In the genomic region with DNA sequence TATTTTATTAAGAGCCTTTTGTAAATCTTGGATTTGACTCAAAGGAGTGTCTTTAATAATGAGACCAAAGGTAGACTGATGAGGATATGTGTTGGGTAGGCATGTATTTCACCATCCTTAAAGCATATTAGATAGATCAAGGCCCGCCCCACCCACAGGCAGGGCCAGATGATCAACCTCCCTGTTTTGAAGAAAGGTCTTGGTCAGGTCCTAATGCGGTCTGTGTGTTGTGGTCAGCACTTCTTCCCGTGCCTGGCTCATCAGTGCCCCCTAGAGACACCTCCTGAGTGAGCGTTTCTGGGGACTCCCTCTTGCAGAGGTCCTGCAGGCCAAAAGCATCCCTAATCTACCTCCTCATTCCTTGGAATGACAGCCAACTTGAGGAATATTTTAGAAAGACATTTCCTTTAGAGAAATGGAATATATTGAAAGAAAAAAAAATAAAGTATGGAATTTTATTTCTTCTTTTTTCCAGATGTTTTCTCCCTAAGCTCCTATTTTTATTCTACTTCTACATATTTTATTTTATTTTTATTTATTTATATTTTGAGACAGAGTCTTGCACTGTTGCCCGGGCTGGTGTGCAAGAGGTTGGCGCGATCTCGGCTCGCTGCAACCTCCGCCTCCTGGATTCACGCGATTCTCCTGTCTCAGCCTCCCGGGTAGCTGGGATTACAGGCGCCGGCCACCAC, we compare ENCODE assay signal across 9 cellular contexts. TPM values are rescaled to one million over a fixed set of nuclear protein-coding genes. Genes with fewer than 3 reads are reported as not detected.
DNase-seq lines count a peak whose midpoint lies in the region; ATAC-seq and TF ChIP-seq lines count a peak whose summit lies in the region.
"Had no signal": no experiment of that assay in that cellular context is flagged by ENCODE, and none has a peak within 500 bp of the region (broad histone marks: within the 10 kb centered on the region; RNA-seq: fewer than 3 reads in every experiment).

No MANE protein-coding gene starts in this region.

- no peaks in the 10 kb centered on the region for H3K27me3 ChIP-seq in HCT116 (ENCODE audit: insufficient read depth, low read length)
- no peaks in the 10 kb centered on the region for H3K27me3 ChIP-seq in SJSA1 (replicated peaks)

- no peaks in the 10 kb centered on the region for H4K20me1 ChIP-seq in HCT116 (ENCODE audit: insufficient read depth)

- no peaks in the 10 kb centered on the region for H3K36me3 ChIP-seq in HCT116 (ENCODE audit: control insufficient read depth in 1 of 2, insufficient read depth in 2 of 2, low read length in 2 of 2)
- H3K36me3 ChIP-seq in SJSA1: no peaks in the 10 kb centered on the region

- H3K4me1 ChIP-seq in HCT116 (ENCODE audit: control insufficient read depth in 1 of 2, insufficient read depth in 2 of 2, low read length in 2 of 2) (peaks cover 0 to 6% of the 10 kb centered on the region in 2 experiments; a peak in 3 of 4 replicates), SJSA1 (replicated peaks) (peaks cover 4% of the 10 kb centered on the region; the same call in 1 of the 2 replicates)

- TF ChIP-seq POLR2A in HCT116 (IDR thresholded peaks at IDR 0.05; ENCODE audit: borderline replicate concordance, extremely low read depth, insufficient read depth, insufficient read length): no peak

- H3K9ac ChIP-seq in HCT116 (ENCODE audit: low read length): no peak overlapping the region

- H2AFZ ChIP-seq in HCT116 (ENCODE audit: low read depth, low read length, poor library complexity, severe bottlenecking): peak overlapping the region; percentile 91

- CTCF ChIA-PET in HCT116 (lab: Charles Lee): interaction anchor here (0.6 to 2.3 kb wide), 8 partner anchors 8 to 527 kb away, joined by 3 to 10 read pairs (median 3); no protein-coding TSS in a partner anchor

- ATAC-seq in HCT116: peak; percentile 100
- ATAC-seq: naive thymus-derived CD8-positive, alpha-beta T cell had no signal

- H3K4me3 ChIP-seq in HCT116 (replicated peaks in 1 of 2; ENCODE audit: low read depth in 1 of 2, low read length in 2 of 2) (no peak overlapping the region), SJSA1 (no peak overlapping the region)

- POLR2A ChIA-PET in HCT116 (lab: Charles Lee): no interaction called here

- RAD21 ChIA-PET in HCT116 (lab: Charles Lee; ENCODE audit: low non-redundant PET in 1 of 2, low total read pairs in 2 of 2, uncharacterized antibody in 2 of 2, unreplicated experiment in 2 of 2): interaction anchor here in 1 of 2 experiments (0.6 kb wide), 1 partner anchor 358 kb away, joined by 3 read pairs; no protein-coding TSS in a partner anchor

- intact Hi-C loops in HCT116 (cut with micrococcal nuclease): loop anchor here (1.0 to 5.0 kb wide), 5 partner anchors 87 to 523 kb away; no protein-coding TSS in a partner anchor

- H3K9me3 ChIP-seq in HCT116 (ENCODE audit: control insufficient read depth in 1 of 2, insufficient read depth in 1 of 2, low read depth in 1 of 2, low read length in 2 of 2): no peaks in the 10 kb centered on the region
- no peaks in the 10 kb centered on the region for H3K9me3 ChIP-seq in SJSA1 (replicated peaks)

- no peak overlapping the region; the same call in 1 of the 2 replicates for H3K4me2 ChIP-seq in HCT116 (ENCODE audit: low read length)

- TF ChIP-seq CTCF in HCT116 (IDR thresholded peaks at IDR 0.05 in 2 of 3, conservative IDR thresholded peaks at IDR 0.05 in 1 of 3; ENCODE audit: borderline replicate concordance in 1 of 3, insufficient read depth in 1 of 3, low read depth in 2 of 3, low read length in 2 of 3): peak; percentile 92 to 97 (median 93); a peak in 5 of 6 replicates
- TF ChIP-seq CTCF in LNCAP (IDR thresholded peaks at IDR 0.05): peak; percentile 90

- H3K27ac ChIP-seq in HCT116 (ENCODE audit: low read depth, low read length): no peak overlapping the region
- no peak overlapping the region for H3K27ac ChIP-seq in SJSA1

- H3K79me2 ChIP-seq in HCT116 (ENCODE audit: insufficient read depth, low read length): no peaks in the 10 kb centered on the region

- TF ChIP-seq RAD21 in HCT116 (IDR thresholded peaks at IDR 0.05; ENCODE audit: low read depth): peak; percentile 98

- no TSS peak for BruUV-seq in HCT116 (replicated peaks; lab: Mats Ljungman, UMichigan)

- DNase-seq in activated gamma-delta T cell treated with Interleukin-2 at 50 U/mL for 16 hours (peak; percentile 9), activated gamma-delta T cell (lab: John Stamatoyannopoulos, UW) (no peak), HCT116 (ENCODE audit: low read depth, low spot score) (peak; percentile 76), SJSA1 (ENCODE audit: low read depth in 1 of 2, low spot score in 2 of 2) (peak; percentile 73 to 79), cerebellar cortex (ENCODE audit: low spot score) (peak; percentile 84), left kidney (ENCODE audit: low read depth, low spot score) (peak; percentile 91)
- peak; percentile 11 to 27 for DNase-seq in stimulated activated CD4-positive, alpha-beta T cell treated with anti-CD3 and anti-CD28 coated beads, Interleukin-4, amount 100 ng/mL, for 48 hours (ENCODE audit: low read depth in 2 of 2)

- no peaks in the 10 kb centered on the region for H3K9me2 ChIP-seq in HCT116 (ENCODE audit: insufficient read depth)

TF ChIP-seq in HCT116, 20 proteins besides CTCF, POLR2A, EP300 and RAD21:
- TF ChIP-seq, protein P1, sequence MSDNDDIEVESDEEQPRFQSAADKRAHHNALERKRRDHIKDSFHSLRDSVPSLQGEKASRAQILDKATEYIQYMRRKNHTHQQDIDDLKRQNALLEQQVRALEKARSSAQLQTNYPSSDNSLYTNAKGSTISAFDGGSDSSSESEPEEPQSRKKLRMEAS (IDR thresholded peaks at IDR 0.05): no peak
- TF ChIP-seq, protein P2, sequence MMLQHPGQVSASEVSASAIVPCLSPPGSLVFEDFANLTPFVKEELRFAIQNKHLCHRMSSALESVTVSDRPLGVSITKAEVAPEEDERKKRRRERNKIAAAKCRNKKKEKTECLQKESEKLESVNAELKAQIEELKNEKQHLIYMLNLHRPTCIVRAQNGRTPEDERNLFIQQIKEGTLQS (IDR thresholded peaks at IDR 0.05): no peak
- no peak for TF ChIP-seq SP1 (IDR thresholded peaks at IDR 0.05; ENCODE audit: low read depth)
- no peak for TF ChIP-seq SRF (IDR thresholded peaks at IDR 0.05; ENCODE audit: low read depth)
- TF ChIP-seq YY1 (IDR thresholded peaks at IDR 0.05; ENCODE audit: extremely low read depth, insufficient replicate concordance, low read depth, low read length): peak; percentile 66
- no peak for TF ChIP-seq SIN3A (IDR thresholded peaks at IDR 0.05; ENCODE audit: low read depth)
- TF ChIP-seq, protein P3, sequence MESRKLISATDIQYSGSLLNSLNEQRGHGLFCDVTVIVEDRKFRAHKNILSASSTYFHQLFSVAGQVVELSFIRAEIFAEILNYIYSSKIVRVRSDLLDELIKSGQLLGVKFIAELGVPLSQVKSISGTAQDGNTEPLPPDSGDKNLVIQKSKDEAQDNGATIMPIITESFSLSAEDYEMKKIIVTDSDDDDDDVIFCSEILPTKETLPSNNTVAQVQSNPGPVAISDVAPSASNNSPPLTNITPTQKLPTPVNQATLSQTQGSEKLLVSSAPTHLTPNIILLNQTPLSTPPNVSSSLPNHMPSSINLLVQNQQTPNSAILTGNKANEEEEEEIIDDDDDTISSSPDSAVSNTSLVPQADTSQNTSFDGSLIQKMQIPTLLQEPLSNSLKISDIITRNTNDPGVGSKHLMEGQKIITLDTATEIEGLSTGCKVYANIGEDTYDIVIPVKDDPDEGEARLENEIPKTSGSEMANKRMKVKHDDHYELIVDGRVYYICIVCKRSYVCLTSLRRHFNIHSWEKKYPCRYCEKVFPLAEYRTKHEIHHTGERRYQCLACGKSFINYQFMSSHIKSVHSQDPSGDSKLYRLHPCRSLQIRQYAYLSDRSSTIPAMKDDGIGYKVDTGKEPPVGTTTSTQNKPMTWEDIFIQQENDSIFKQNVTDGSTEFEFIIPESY (IDR thresholded peaks at IDR 0.05; ENCODE audit: extremely low read depth, insufficient replicate concordance, low read length): no peak
- TF ChIP-seq, protein P4, sequence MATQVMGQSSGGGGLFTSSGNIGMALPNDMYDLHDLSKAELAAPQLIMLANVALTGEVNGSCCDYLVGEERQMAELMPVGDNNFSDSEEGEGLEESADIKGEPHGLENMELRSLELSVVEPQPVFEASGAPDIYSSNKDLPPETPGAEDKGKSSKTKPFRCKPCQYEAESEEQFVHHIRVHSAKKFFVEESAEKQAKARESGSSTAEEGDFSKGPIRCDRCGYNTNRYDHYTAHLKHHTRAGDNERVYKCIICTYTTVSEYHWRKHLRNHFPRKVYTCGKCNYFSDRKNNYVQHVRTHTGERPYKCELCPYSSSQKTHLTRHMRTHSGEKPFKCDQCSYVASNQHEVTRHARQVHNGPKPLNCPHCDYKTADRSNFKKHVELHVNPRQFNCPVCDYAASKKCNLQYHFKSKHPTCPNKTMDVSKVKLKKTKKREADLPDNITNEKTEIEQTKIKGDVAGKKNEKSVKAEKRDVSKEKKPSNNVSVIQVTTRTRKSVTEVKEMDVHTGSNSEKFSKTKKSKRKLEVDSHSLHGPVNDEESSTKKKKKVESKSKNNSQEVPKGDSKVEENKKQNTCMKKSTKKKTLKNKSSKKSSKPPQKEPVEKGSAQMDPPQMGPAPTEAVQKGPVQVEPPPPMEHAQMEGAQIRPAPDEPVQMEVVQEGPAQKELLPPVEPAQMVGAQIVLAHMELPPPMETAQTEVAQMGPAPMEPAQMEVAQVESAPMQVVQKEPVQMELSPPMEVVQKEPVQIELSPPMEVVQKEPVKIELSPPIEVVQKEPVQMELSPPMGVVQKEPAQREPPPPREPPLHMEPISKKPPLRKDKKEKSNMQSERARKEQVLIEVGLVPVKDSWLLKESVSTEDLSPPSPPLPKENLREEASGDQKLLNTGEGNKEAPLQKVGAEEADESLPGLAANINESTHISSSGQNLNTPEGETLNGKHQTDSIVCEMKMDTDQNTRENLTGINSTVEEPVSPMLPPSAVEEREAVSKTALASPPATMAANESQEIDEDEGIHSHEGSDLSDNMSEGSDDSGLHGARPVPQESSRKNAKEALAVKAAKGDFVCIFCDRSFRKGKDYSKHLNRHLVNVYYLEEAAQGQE (IDR thresholded peaks at IDR 0.05; ENCODE audit: low read depth): no peak
- TF ChIP-seq TCF7L2 (IDR thresholded peaks at IDR 0.05; ENCODE audit: borderline replicate concordance, extremely low read depth, insufficient read depth, insufficient read length): peak; percentile 89
- no peak for TF ChIP-seq POLR2AphosphoS5 (IDR thresholded peaks at IDR 0.05; ENCODE audit: low read depth, low read length)
- TF ChIP-seq CEBPB (IDR thresholded peaks at IDR 0.05; ENCODE audit: low read depth): no peak
- TF ChIP-seq EZH2 (IDR thresholded peaks at IDR 0.05): no peak
- TF ChIP-seq ZFX (IDR thresholded peaks at IDR 0.05): no peak

RNA-seq across cellular contexts. Expression of a gene that starts 6.0 kb away (rescaled TPM):
- total RNA-seq in HCT116 (2021; ENCODE audit: unreplicated experiment): 0.91 TPM
- polyA plus RNA-seq in HCT116 (2012): not detected in 2 replicates
- not detected in 2 replicates for total RNA-seq in SJSA1 (2014; rRNA removed; shearing (Covaris generic))
- total RNA-seq: naive thymus-derived CD8-positive, alpha-beta T cell had no signal
- polyA plus RNA-seq: naive thymus-derived CD8-positive, alpha-beta T cell had no signal
